In genomic region chr1:54318415-54318814, GRCh38 we compare ENCODE assay signal across 16 cellular contexts.
A peak's percentile ranks its signal among the peaks of the same experiment; 100 is the strongest.
DNase-seq lines count a peak whose midpoint lies in the region; ATAC-seq and TF ChIP-seq lines count a peak whose summit lies in the region.
"Had no signal": no experiment of that assay in that cellular context is flagged by ENCODE, and none has a peak within 500 bp of the region (broad histone marks: within the 10 kb centered on the region; RNA-seq: fewer than 3 reads in every experiment).

No MANE protein-coding gene starts in this region.

- no peak for TF ChIP-seq CTCF in activated CD8-positive, alpha-beta T cell treated with anti-CD3 and anti-CD28 coated beads for 36 hours (IDR thresholded peaks at IDR 0.05)
- TF ChIP-seq CTCF in glutamatergic neuron (IDR thresholded peaks at IDR 0.05; ENCODE audit: partially characterized antibody, unreplicated experiment) (no peak), foreskin keratinocyte (conservative IDR thresholded peaks at IDR 0.05) (no peak)

- no peaks in the 10 kb centered on the region for H3K9me3 Mint-ChIP-seq in activated CD8-positive, alpha-beta T cell treated with anti-CD3 and anti-CD28 coated beads, Interleukin-2, amount 10 ng/mL, durations not matched to agents 7 days and 5 days (ENCODE audit: insufficient read depth)
- H3K9me3 Mint-ChIP-seq in activated CD8-positive, alpha-beta T cell treated with anti-CD3 and anti-CD28 coated beads for 36 hours = no peaks in the 10 kb centered on the region
- peaks cover 55% of the 10 kb centered on the region for H3K9me3 Mint-ChIP-seq in glutamatergic neuron (ENCODE audit: unreplicated experiment)
- no peaks in the 10 kb centered on the region for H3K9me3 Mint-ChIP-seq in stimulated activated effector memory CD8-positive, alpha-beta T cell treated with anti-CD3 and anti-CD28 coated beads, Interleukin-12 subunit alpha, Interleukin-12 subunit beta, amount 100 ng/mL, for 72 hours
- H3K9me3 Mint-ChIP-seq in activated T-helper 17 cell treated with anti-CD3 and anti-CD28 coated beads, Interleukin-2, amount 50 U/mL, for 72 hours = no peaks in the 10 kb centered on the region
- H3K9me3 Mint-ChIP-seq: HFFc6 had no signal

- no peaks in the 10 kb centered on the region for H3K27me3 Mint-ChIP-seq in activated CD8-positive, alpha-beta T cell treated with anti-CD3 and anti-CD28 coated beads, Interleukin-2, amount 10 ng/mL, durations not matched to agents 7 days and 5 days (ENCODE audit: low read depth)
- H3K27me3 Mint-ChIP-seq in activated CD8-positive, alpha-beta T cell treated with anti-CD3 and anti-CD28 coated beads for 36 hours = no peaks in the 10 kb centered on the region
- H3K27me3 Mint-ChIP-seq in glutamatergic neuron (ENCODE audit: unreplicated experiment) = peaks cover 34% of the 10 kb centered on the region
- H3K27me3 Mint-ChIP-seq in activated T-helper 17 cell treated with anti-CD3 and anti-CD28 coated beads, Interleukin-2, amount 50 U/mL, for 72 hours = no peaks in the 10 kb centered on the region

- no peak overlapping the region for H3K4me3 Mint-ChIP-seq in activated CD8-positive, alpha-beta T cell treated with anti-CD3 and anti-CD28 coated beads, Interleukin-2, amount 10 ng/mL, durations not matched to agents 7 days and 5 days
- H3K4me3 Mint-ChIP-seq in activated CD8-positive, alpha-beta T cell treated with anti-CD3 and anti-CD28 coated beads for 36 hours = no peak overlapping the region
- no peak overlapping the region for H3K4me3 Mint-ChIP-seq in glutamatergic neuron (ENCODE audit: unreplicated experiment)
- H3K4me3 Mint-ChIP-seq in stimulated activated effector memory CD8-positive, alpha-beta T cell treated with anti-CD3 and anti-CD28 coated beads, Interleukin-12 subunit alpha, Interleukin-12 subunit beta, amount 100 ng/mL, for 72 hours = no peak overlapping the region
- no peak overlapping the region for H3K4me3 Mint-ChIP-seq in activated T-helper 17 cell treated with anti-CD3 and anti-CD28 coated beads, Interleukin-2, amount 50 U/mL, for 72 hours
- H3K4me3 Mint-ChIP-seq: HFFc6 had no signal

- H3K4me1 ChIP-seq in foreskin keratinocyte = peaks cover under 1% of the 10 kb centered on the region

- no peak overlapping the region for H3K27ac ChIP-seq in foreskin keratinocyte
- H3K27ac ChIP-seq: BLaER1, KMS-11 had no signal

- intact Hi-C loops in activated CD8-positive, alpha-beta T cell treated with anti-CD3 and anti-CD28 coated beads for 36 hours (cut with micrococcal nuclease) = no loop called here

- no peaks in the 10 kb centered on the region for H3K27me3 ChIP-seq in foreskin keratinocyte
- H3K27me3 ChIP-seq: BLaER1 had no signal

- H3K27ac Mint-ChIP-seq in activated CD8-positive, alpha-beta T cell treated with anti-CD3 and anti-CD28 coated beads, Interleukin-2, amount 10 ng/mL, durations not matched to agents 7 days and 5 days = peak overlapping the region; percentile 9
- H3K27ac Mint-ChIP-seq in activated CD8-positive, alpha-beta T cell treated with anti-CD3 and anti-CD28 coated beads for 36 hours = no peak overlapping the region
- H3K27ac Mint-ChIP-seq in glutamatergic neuron (ENCODE audit: unreplicated experiment) = peak overlapping the region; percentile 78
- H3K27ac Mint-ChIP-seq in stimulated activated effector memory CD8-positive, alpha-beta T cell treated with anti-CD3 and anti-CD28 coated beads, Interleukin-12 subunit alpha, Interleukin-12 subunit beta, amount 100 ng/mL, for 72 hours = peak overlapping the region; percentile 76
- no peak overlapping the region for H3K27ac Mint-ChIP-seq in activated T-helper 17 cell treated with anti-CD3 and anti-CD28 coated beads, Interleukin-2, amount 50 U/mL, for 72 hours
- H3K27ac Mint-ChIP-seq: HFFc6 had no signal

- CTCF ChIA-PET in activated CD8-positive, alpha-beta T cell treated with anti-CD3 and anti-CD28 coated beads, Interleukin-2, amount 10 ng/mL, durations not matched to agents 7 days and 5 days (lab: Charles Lee) = no interaction called here
- CTCF ChIA-PET in activated CD8-positive, alpha-beta T cell treated with anti-CD3 and anti-CD28 coated beads for 36 hours (lab: Charles Lee) = no interaction called here

- no peak for DNase-seq in activated CD8-positive, alpha-beta T cell treated with anti-CD3 and anti-CD28 coated beads, Interleukin-2, amount 10 ng/mL, durations not matched to agents 7 days and 5 days
- no peak for DNase-seq in activated CD8-positive, alpha-beta T cell treated with anti-CD3 and anti-CD28 coated beads for 36 hours
- peak; percentile 91 to 96 for DNase-seq in NCI-H524 (lab: John Stamatoyannopoulos, UW)
- no peak for DNase-seq in glutamatergic neuron
- DNase-seq in stimulated activated effector memory CD8-positive, alpha-beta T cell treated with anti-CD3 and anti-CD28 coated beads, Interleukin-12 subunit alpha, Interleukin-12 subunit beta, amount 100 ng/mL, for 72 hours (ENCODE audit: low spot score in 2 of 2) = no peak
- no peak for DNase-seq in foreskin keratinocyte
- DNase-seq: HFFc6, NCI-H1436, NCI-H2029 treated with DMSO at 0.1 percent for 48 hours, NCI-H510A, SHP77 had no signal

- no peak for ATAC-seq in activated CD8-positive, alpha-beta T cell treated with anti-CD3 and anti-CD28 coated beads, Interleukin-2, amount 10 ng/mL, durations not matched to agents 7 days and 5 days
- no peak for ATAC-seq in activated CD8-positive, alpha-beta T cell treated with anti-CD3 and anti-CD28 coated beads for 36 hours
- no peak for ATAC-seq in stimulated activated effector memory CD8-positive, alpha-beta T cell treated with anti-CD3 and anti-CD28 coated beads, Interleukin-12 subunit alpha, Interleukin-12 subunit beta, amount 100 ng/mL, for 72 hours
- ATAC-seq in GM21423 (IDR thresholded peaks at IDR 0.05; ENCODE audit: unreplicated experiment) (no peak), foreskin keratinocyte (no peak)
- ATAC-seq in activated T-helper 17 cell treated with anti-CD3 and anti-CD28 coated beads, Interleukin-2, amount 50 U/mL, for 72 hours (replicated peaks) = no peak
- ATAC-seq: HepG2 had no signal

- H3K36me3 Mint-ChIP-seq in activated CD8-positive, alpha-beta T cell treated with anti-CD3 and anti-CD28 coated beads, Interleukin-2, amount 10 ng/mL, durations not matched to agents 7 days and 5 days (ENCODE audit: low read depth) = peaks cover 13% of the 10 kb centered on the region
- H3K36me3 Mint-ChIP-seq in activated CD8-positive, alpha-beta T cell treated with anti-CD3 and anti-CD28 coated beads for 36 hours (ENCODE audit: low read depth) = peaks cover 2% of the 10 kb centered on the region
- H3K36me3 Mint-ChIP-seq in glutamatergic neuron (ENCODE audit: unreplicated experiment) = peaks cover 5% of the 10 kb centered on the region
- H3K36me3 Mint-ChIP-seq in stimulated activated effector memory CD8-positive, alpha-beta T cell treated with anti-CD3 and anti-CD28 coated beads, Interleukin-12 subunit alpha, Interleukin-12 subunit beta, amount 100 ng/mL, for 72 hours = peaks cover 7% of the 10 kb centered on the region
- H3K36me3 Mint-ChIP-seq in activated T-helper 17 cell treated with anti-CD3 and anti-CD28 coated beads, Interleukin-2, amount 50 U/mL, for 72 hours (ENCODE audit: low read depth) = peaks cover 4% of the 10 kb centered on the region

- POLR2A ChIA-PET in activated CD8-positive, alpha-beta T cell treated with anti-CD3 and anti-CD28 coated beads, Interleukin-2, amount 10 ng/mL, durations not matched to agents 7 days and 5 days (lab: Charles Lee) = interaction anchor here (0.7 kb wide), 1 partner anchor 83 kb away, joined by 3 read pairs; no protein-coding TSS in a partner anchor
- POLR2A ChIA-PET in activated CD8-positive, alpha-beta T cell treated with anti-CD3 and anti-CD28 coated beads for 36 hours (lab: Charles Lee) = interaction anchor here (1.4 kb wide), 1 partner anchor 8 kb away, joined by 5 read pairs; no protein-coding TSS in a partner anchor

- H3K4me1 Mint-ChIP-seq in activated CD8-positive, alpha-beta T cell treated with anti-CD3 and anti-CD28 coated beads, Interleukin-2, amount 10 ng/mL, durations not matched to agents 7 days and 5 days (ENCODE audit: low read depth) = peaks cover 32% of the 10 kb centered on the region
- peaks cover 37% of the 10 kb centered on the region for H3K4me1 Mint-ChIP-seq in activated CD8-positive, alpha-beta T cell treated with anti-CD3 and anti-CD28 coated beads for 36 hours (ENCODE audit: low read depth)
- H3K4me1 Mint-ChIP-seq in glutamatergic neuron (ENCODE audit: low read depth, unreplicated experiment) = peaks cover 67% of the 10 kb centered on the region
- H3K4me1 Mint-ChIP-seq in stimulated activated effector memory CD8-positive, alpha-beta T cell treated with anti-CD3 and anti-CD28 coated beads, Interleukin-12 subunit alpha, Interleukin-12 subunit beta, amount 100 ng/mL, for 72 hours = peaks cover 73% of the 10 kb centered on the region
- peaks cover 21% of the 10 kb centered on the region for H3K4me1 Mint-ChIP-seq in activated T-helper 17 cell treated with anti-CD3 and anti-CD28 coated beads, Interleukin-2, amount 50 U/mL, for 72 hours

Comparison
In these comparisons a context has a peak if more than half of its experiments do, and no peak if none do; other contexts are left out.
1. H3K27ac Mint-ChIP-seq: peak in activated CD8-positive, alpha-beta T cell treated with anti-CD3 and anti-CD28 coated beads, Interleukin-2, amount 10 ng/mL, durations not matched to agents 7 days and 5 days (single experiment), glutamatergic neuron (single experiment) and stimulated activated effector memory CD8-positive, alpha-beta T cell treated with anti-CD3 and anti-CD28 coated beads, Interleukin-12 subunit alpha, Interleukin-12 subunit beta, amount 100 ng/mL, for 72 hours (single experiment); none in activated CD8-positive, alpha-beta T cell treated with anti-CD3 and anti-CD28 coated beads for 36 hours (single experiment) and activated T-helper 17 cell treated with anti-CD3 and anti-CD28 coated beads, Interleukin-2, amount 50 U/mL, for 72 hours (single experiment).
2. DNase-seq: peak in NCI-H524 (2 of 2); none in activated CD8-positive, alpha-beta T cell treated with anti-CD3 and anti-CD28 coated beads, Interleukin-2, amount 10 ng/mL, durations not matched to agents 7 days and 5 days (single experiment), activated CD8-positive, alpha-beta T cell treated with anti-CD3 and anti-CD28 coated beads for 36 hours (single experiment), glutamatergic neuron (single experiment), stimulated activated effector memory CD8-positive, alpha-beta T cell treated with anti-CD3 and anti-CD28 coated beads, Interleukin-12 subunit alpha, Interleukin-12 subunit beta, amount 100 ng/mL, for 72 hours (0 of 2) and foreskin keratinocyte (0 of 2).